In genomic region chr1:235253219-235253640, GRCh38 we compare ENCODE assay signal across 8 cellular contexts.
DNase-seq lines count a peak whose midpoint lies in the region; ATAC-seq and TF ChIP-seq lines count a peak whose summit lies in the region.

No MANE protein-coding gene starts in this region.

- H3K36me3 ChIP-seq in DOHH2 (ENCODE audit: control insufficient read depth, low read length), result peaks cover 35% of the 10 kb centered on the region
- H3K36me3 ChIP-seq in body of pancreas (replicated peaks in 1 of 2; ENCODE audit: insufficient read depth in 1 of 2, low read depth in 2 of 2), result peaks cover 0 to 2% of the 10 kb centered on the region in 2 donors

- CTCF ChIA-PET in HEK293T (lab: Yijun Ruan, JAX), result interaction anchor here (0.6 to 1.0 kb wide), 8 partner anchors 9 to 190 kb away, joined by 3 to 12 read pairs (median 4); no protein-coding TSS in a partner anchor

- TF ChIP-seq CTCF in DOHH2 (IDR thresholded peaks at IDR 0.05; ENCODE audit: low read depth, low read length, poor library complexity, severe bottlenecking) (peak; percentile 82), body of pancreas (IDR thresholded peaks at IDR 0.05) (peak; percentile 66 to 87 (median 84))

- no peaks in the 10 kb centered on the region for H4K20me1 ChIP-seq in DOHH2 (ENCODE audit: control insufficient read depth, insufficient read depth, low read depth, low read length)

- POLR2A ChIA-PET in HEK293T (lab: Yijun Ruan, JAX), result interaction anchor here (1.0 kb wide), 1 partner anchor 75 kb away, joined by 4 read pairs; the partner anchor contains the start of genes ARID4B and GGPS1

- no peak overlapping the region for H3K4me3 ChIP-seq in DOHH2 (ENCODE audit: low read length)
- H3K4me3 ChIP-seq in body of pancreas, result no peak overlapping the region

- peaks cover 21% of the 10 kb centered on the region; the same call in 1 of the 2 replicates for H3F3A ChIP-seq in DOHH2 (ENCODE audit: control insufficient read depth, insufficient read depth)

- no peak overlapping the region for H3K27ac ChIP-seq in DOHH2 (ENCODE audit: low read depth, low read length)
- no peak overlapping the region for H3K27ac ChIP-seq in body of pancreas

- ATAC-seq in body of pancreas, result peak; percentile 92
- ATAC-seq in GM19035 (IDR thresholded peaks at IDR 0.05; ENCODE audit: unreplicated experiment), result no peak

- H3K27me3 ChIP-seq in DOHH2 (ENCODE audit: control insufficient read depth, low read length), result no peaks in the 10 kb centered on the region
- H3K27me3 ChIP-seq in body of pancreas, result no peaks in the 10 kb centered on the region

- intact Hi-C loops in body of pancreas (cut with DNase I), result loop anchor here (10.0 kb wide), 1 partner anchor 162 kb away; no protein-coding TSS in a partner anchor

- H3K9me2 ChIP-seq in DOHH2 (replicated peaks; ENCODE audit: control insufficient read depth, low read length), result no peaks in the 10 kb centered on the region

- peaks cover 11% of the 10 kb centered on the region for H3K79me2 ChIP-seq in DOHH2 (ENCODE audit: control insufficient read depth, low read length)

- H3K4me1 ChIP-seq in DOHH2 (ENCODE audit: control insufficient read depth, low read length) (no peaks in the 10 kb centered on the region), body of pancreas (peaks cover 15% of the 10 kb centered on the region)

- H3K9me3 ChIP-seq in DOHH2 (ENCODE audit: control insufficient read depth, insufficient read depth, low read length) (no peaks in the 10 kb centered on the region), body of pancreas (no peaks in the 10 kb centered on the region)

- no peak overlapping the region for H3K4me2 ChIP-seq in DOHH2 (ENCODE audit: low read length)

- WGBS in body of pancreas, 2 donors, result 0% methylated on average over 1 of the region's 1 CpG

- no peak for TF ChIP-seq POLR2A in body of pancreas (IDR thresholded peaks at IDR 0.05)

- DNase-seq in HEK293T (ENCODE audit: extremely low spot score), result peak; percentile 59
- peak; percentile 78 for DNase-seq in NCI-H1694 (lab: John Stamatoyannopoulos, UW)
- DNase-seq in T-helper 9 cell, result peak; percentile 50
- peak; percentile 64 to 76 (median 70) for DNase-seq in body of pancreas
- peak; percentile 43 for DNase-seq in iPS-NIHi7 (ENCODE audit: extremely low spot score)
- peak; percentile 24 to 55 for DNase-seq in stimulated activated CD4-positive, alpha-beta T cell treated with anti-CD3 and anti-CD28 coated beads, Interleukin-15, amount 100 ng/mL, for 48 hours (ENCODE audit: low read depth in 2 of 2)

TF ChIP-seq in HEK293T, 16 proteins besides CTCF, POLR2A, EP300 and RAD21:
- 0 out of 2 replicates have a peak, but pooled peaks have one; percentile 20 for TF ChIP-seq PKNOX1 (IDR thresholded peaks at IDR 0.05)
- no peak for TF ChIP-seq CTBP1 (IDR thresholded peaks at IDR 0.05; ENCODE audit: borderline replicate concordance)
- 0 out of 2 replicates have a peak, but pooled peaks have one; percentile 20 for TF ChIP-seq ARNT (IDR thresholded peaks at IDR 0.05)
